25 cellular contexts compared by ENCODE assay signal in the genomic region with DNA sequence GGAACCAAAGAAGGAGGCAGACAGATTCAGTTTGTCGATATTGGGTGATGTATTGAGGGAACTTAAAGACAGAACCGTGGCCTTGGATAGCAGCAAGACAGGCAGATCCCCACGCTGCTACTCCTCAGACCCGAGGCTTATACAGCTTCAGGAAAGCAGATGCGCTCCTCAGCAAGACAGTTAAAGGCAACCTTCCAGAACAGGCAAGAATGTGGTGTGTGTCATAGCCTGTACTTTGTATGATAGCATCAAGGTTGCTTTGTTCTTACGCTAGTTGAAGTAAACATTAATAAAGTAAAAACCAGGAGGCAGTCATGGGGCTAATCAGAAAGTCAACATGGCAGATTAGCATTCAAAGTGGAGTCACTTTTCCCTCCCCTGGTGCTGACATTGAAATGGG.
"Had no signal": no experiment of that assay in that cellular context is flagged by ENCODE, and none has a peak within 500 bp of the region (broad histone marks: within the 10 kb centered on the region; RNA-seq: fewer than 3 reads in every experiment).

No MANE protein-coding gene starts in this region.

- H3K27ac ChIP-seq: brain microvascular endothelial cell, SK-N-MC, VCaP had no signal

- ATAC-seq: activated T-helper 17 cell treated with anti-CD3 and anti-CD28 coated beads, Interleukin-2, amount 50 U/mL, for 72 hours; Panc1; Right ventricle myocardium inferior; T-cell had no signal

- H3K4me3 ChIP-seq: SK-N-MC had no signal

- H3K4me1 Mint-ChIP-seq: activated CD4-positive, alpha-beta T cell treated with anti-CD3 and anti-CD28 coated beads, Interleukin-2, amount 10 ng/mL, durations not matched to agents 7 days and 5 days; activated T-helper 17 cell treated with anti-CD3 and anti-CD28 coated beads, Interleukin-2, amount 50 U/mL, for 72 hours; T-cell had no signal

- H3K27ac Mint-ChIP-seq: activated CD4-positive, alpha-beta memory T cell treated with anti-CD3 and anti-CD28 coated beads for 36 hours; activated CD4-positive, alpha-beta T cell treated with anti-CD3 and anti-CD28 coated beads, Interleukin-2, amount 10 ng/mL, durations not matched to agents 7 days and 5 days; activated naive CD4-positive, alpha-beta T cell treated with anti-CD3 and anti-CD28 coated beads for 36 hours; activated naive CD8-positive, alpha-beta T cell; activated T-helper 17 cell treated with anti-CD3 and anti-CD28 coated beads, Interleukin-2, amount 50 U/mL, for 72 hours; T-cell had no signal

- H3K27me3 ChIP-seq: brain microvascular endothelial cell had no signal

- H3K9me3 Mint-ChIP-seq: activated CD4-positive, alpha-beta memory T cell treated with anti-CD3 and anti-CD28 coated beads for 36 hours; activated CD4-positive, alpha-beta T cell treated with anti-CD3 and anti-CD28 coated beads, Interleukin-2, amount 10 ng/mL, durations not matched to agents 7 days and 5 days; activated naive CD4-positive, alpha-beta T cell treated with anti-CD3 and anti-CD28 coated beads for 36 hours; activated T-helper 17 cell treated with anti-CD3 and anti-CD28 coated beads, Interleukin-2, amount 50 U/mL, for 72 hours; T-cell had no signal

- H3K36me3 ChIP-seq: brain microvascular endothelial cell had no signal

- DNase-seq: activated CD4-positive, alpha-beta memory T cell treated with anti-CD3 and anti-CD28 coated beads for 36 hours; activated CD4-positive, alpha-beta T cell treated with anti-CD3 and anti-CD28 coated beads, Interleukin-2, amount 10 ng/mL, durations not matched to agents 7 days and 5 days; activated CD4-positive, CD25-positive, alpha-beta regulatory T cell; activated gamma-delta T cell; activated naive CD4-positive, alpha-beta T cell treated with anti-CD3 and anti-CD28 coated beads for 36 hours; activated T-cell treated with anti-CD3 and anti-CD28 coated beads for 4 hours; activated T-cell treated with anti-CD3 and anti-CD28 coated beads, Interleukin-2, amount 50 U/mL, for 48 hours; brain microvascular endothelial cell; KG1; NCI-H1048; NCI-H1417; NCI-H1930; NCI-H2171 treated with DMSO at 0.1 percent for 48 hours; NCI-H226; NCI-H82; NK-92 treated with Interleukin-12 subunit alpha and Interleukin-12 subunit beta, amount 100 ng/mL, for 24 hours; OCI-M1; RPMI8226; T-cell had no signal

- H3K36me3 Mint-ChIP-seq: activated CD4-positive, alpha-beta memory T cell treated with anti-CD3 and anti-CD28 coated beads for 36 hours; activated naive CD8-positive, alpha-beta T cell; T-cell had no signal

- H3K27me3 Mint-ChIP-seq: activated CD4-positive, alpha-beta T cell treated with anti-CD3 and anti-CD28 coated beads, Interleukin-2, amount 10 ng/mL, durations not matched to agents 7 days and 5 days had no signal

- H3K4me3 Mint-ChIP-seq: activated CD4-positive, alpha-beta memory T cell treated with anti-CD3 and anti-CD28 coated beads for 36 hours; activated CD4-positive, alpha-beta T cell treated with anti-CD3 and anti-CD28 coated beads, Interleukin-2, amount 10 ng/mL, durations not matched to agents 7 days and 5 days; activated naive CD4-positive, alpha-beta T cell treated with anti-CD3 and anti-CD28 coated beads for 36 hours; activated naive CD8-positive, alpha-beta T cell; activated T-helper 17 cell treated with anti-CD3 and anti-CD28 coated beads, Interleukin-2, amount 50 U/mL, for 72 hours; T-cell had no signal
